ENCODE assay signal across 9 cellular contexts in the genomic region with DNA sequence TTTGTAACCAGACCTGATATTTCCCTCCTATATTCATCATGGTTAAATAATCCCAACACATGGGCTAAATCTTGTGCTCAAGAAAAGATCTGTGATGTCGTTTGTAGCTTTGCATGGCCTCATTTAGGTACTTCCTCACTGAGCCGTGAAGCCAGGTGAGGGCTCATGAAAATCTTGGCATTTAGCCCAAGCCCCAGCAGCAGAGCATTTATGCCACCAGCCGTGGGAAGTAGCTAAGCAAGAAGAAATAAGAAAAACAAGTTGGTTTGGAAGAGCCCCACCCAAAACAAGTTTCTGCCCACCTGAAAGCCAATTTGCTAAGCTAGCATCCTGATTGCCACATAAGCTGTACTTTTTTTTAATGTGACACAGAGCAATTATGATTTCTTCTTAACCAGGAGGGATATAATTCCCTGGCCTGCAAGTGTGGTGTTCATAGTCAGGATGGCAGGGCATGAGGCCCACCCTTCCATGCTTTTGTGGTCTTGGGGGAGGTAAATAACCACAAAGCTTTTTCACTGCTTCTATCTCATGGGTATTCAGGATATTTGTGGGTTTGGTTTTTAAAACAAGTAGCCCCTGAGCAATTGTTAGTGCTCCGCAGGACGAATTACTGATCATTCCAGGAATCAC. TPM values are rescaled to one million over a fixed set of nuclear protein-coding genes. Genes with fewer than 3 reads are reported as not detected.
DNase-seq lines count a peak whose midpoint lies in the region; ATAC-seq and TF ChIP-seq lines count a peak whose summit lies in the region.
"Had no signal": no experiment of that assay in that cellular context is flagged by ENCODE, and none has a peak within 500 bp of the region (broad histone marks: within the 10 kb centered on the region; RNA-seq: fewer than 3 reads in every experiment).

No MANE protein-coding gene starts in this region.

- no peak overlapping the region for H3K27ac ChIP-seq in gastroesophageal sphincter
- H3K27ac ChIP-seq: tibial artery had no signal

- 38 to 90% methylated on average over 2 to 5 of the region's 5 CpGs for WGBS in gastroesophageal sphincter (ENCODE audit: low coverage in 1 of 2), 2 donors

- no peaks in the 10 kb centered on the region for H3K36me3 ChIP-seq in gastroesophageal sphincter
- H3K36me3 ChIP-seq: tibial artery had no signal

- TF ChIP-seq POLR2A in gastroesophageal sphincter (IDR thresholded peaks at IDR 0.05) = no peak

- peaks cover 0 to 8% (median 2%) of the 10 kb centered on the region in 3 donors for H3K4me1 ChIP-seq in gastroesophageal sphincter
- H3K4me1 ChIP-seq: tibial artery had no signal

- ATAC-seq in gastroesophageal sphincter (no peak), HG03025 (IDR thresholded peaks at IDR 0.05; ENCODE audit: low FRiP score, unreplicated experiment) (no peak)

- H3K27me3 ChIP-seq in gastroesophageal sphincter = no peaks in the 10 kb centered on the region

- no peak overlapping the region for H3K4me3 ChIP-seq in gastroesophageal sphincter
- H3K4me3 ChIP-seq: tibial artery had no signal

- DNase-seq in NCI-H1417 (lab: John Stamatoyannopoulos, UW) = peak; percentile 53 to 85 (median 83)
- DNase-seq in NCI-H1417 treated with DMSO at 0.1 percent for 48 hours (lab: John Stamatoyannopoulos, UW) = no peak
- peak; percentile 33 for DNase-seq in NCI-H1694 treated with DMSO at 0.1 percent for 48 hours (lab: John Stamatoyannopoulos, UW)
- DNase-seq in UCSD-AML1 (lab: John Stamatoyannopoulos, UW; ENCODE audit: unreplicated experiment) = peak; percentile 16
- peak; percentile 58 for DNase-seq in left kidney (ENCODE audit: low read depth, low spot score)
- no peak for DNase-seq in SKM-1 (lab: John Stamatoyannopoulos, UW; ENCODE audit: unreplicated experiment)

- no peaks in the 10 kb centered on the region for H3K9me3 ChIP-seq in gastroesophageal sphincter
- H3K9me3 ChIP-seq: tibial artery had no signal

- no peak for TF ChIP-seq CTCF in gastroesophageal sphincter (IDR thresholded peaks at IDR 0.05)

- TF ChIP-seq EP300 in gastroesophageal sphincter (IDR thresholded peaks at IDR 0.05) = no peak

RNA-seq across cellular contexts. Expression of a gene that starts 10.5 kb away (rescaled TPM):
- not detected for total RNA-seq in gastroesophageal sphincter

RNA-seq across cellular contexts. Expression of a gene that starts 31.6 kb away (rescaled TPM):
- 10 to 100 TPM; 17.8 to 29.3 (median 20.7) TPM for total RNA-seq in gastroesophageal sphincter

RNA-seq across cellular contexts. Expression of a gene that starts 55.3 kb away (rescaled TPM):
- 100 to 1,000 TPM in 1 of 4 donors, 10 to 100 TPM in 3; 37.8 to 103 (median 57.5) TPM for total RNA-seq in gastroesophageal sphincter

Comparison
In these comparisons a context has a peak if more than half of its experiments do, and no peak if none do; other contexts are left out.
1. DNase-seq: peak in NCI-H1417 (3 of 3), NCI-H1694 treated with DMSO at 0.1 percent for 48 hours (single experiment), UCSD-AML1 (single experiment) and left kidney (single experiment); none in NCI-H1417 treated with DMSO at 0.1 percent for 48 hours (single experiment) and SKM-1 (single experiment).